In the genomic region with DNA sequence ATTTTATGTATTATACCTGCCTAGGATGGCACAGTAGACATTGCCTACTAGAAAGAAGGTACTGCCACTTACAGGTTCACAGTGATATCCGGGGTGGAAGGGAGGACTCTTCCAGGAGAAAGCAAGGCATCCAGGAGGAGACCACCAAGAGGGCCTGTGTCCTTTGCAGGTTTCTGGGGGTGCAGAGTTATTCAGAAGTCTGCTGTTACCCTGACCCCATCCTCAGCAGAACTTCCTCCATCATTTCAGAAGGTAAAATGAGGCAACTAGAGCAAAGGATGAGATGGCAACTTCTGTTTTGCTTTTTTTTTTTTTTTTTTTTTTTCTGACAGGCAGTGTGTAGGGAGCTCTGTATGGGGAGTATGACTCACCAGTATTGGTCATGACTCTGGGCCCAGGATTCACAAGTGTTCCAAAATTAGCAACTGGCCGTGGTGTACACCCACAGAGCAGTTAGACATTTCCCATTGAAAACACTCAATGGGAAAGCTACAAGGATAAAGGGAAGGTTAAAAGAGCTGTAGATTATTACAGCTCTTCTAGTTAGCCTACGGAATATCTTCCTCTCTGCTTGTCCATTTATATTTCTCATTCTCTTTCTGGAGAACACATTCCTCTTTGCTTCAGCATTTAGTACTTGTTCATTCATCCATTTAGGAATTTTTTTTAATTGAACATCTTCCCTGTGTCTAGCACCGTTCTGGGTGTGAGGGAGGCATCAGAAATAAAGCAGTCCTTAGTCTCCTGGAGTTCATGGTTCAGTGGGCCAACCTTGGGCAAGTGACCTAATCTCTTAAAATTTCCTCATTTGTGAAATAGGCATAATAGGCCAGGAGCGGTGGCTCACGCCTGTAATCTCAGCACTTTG, we compare ENCODE assay signal across 1 cellular context.
TF ChIP-seq lines count a peak whose summit lies in the region.

No MANE protein-coding gene starts in this region.

TF ChIP-seq in K562, 482 proteins besides CTCF, POLR2A, EP300 and RAD21 (continued from another document and continues in another):
- TF ChIP-seq VEZF1 (CRISPR knock-in tag; IDR thresholded peaks at IDR 0.05) (peak; percentile 59), SMC3 (conservative IDR thresholded peaks at IDR 0.05; ENCODE audit: insufficient read depth, low read depth, low read length) (no peak), ZNF282 (CRISPR knock-in tag; IDR thresholded peaks at IDR 0.05) (no peak), ZNF431 (CRISPR knock-in tag; IDR thresholded peaks at IDR 0.05) (no peak), TEAD2 (tag; IDR thresholded peaks at IDR 0.05) (0 out of 2 replicates have a peak, but pooled peaks have one; percentile 13), XRCC3 (IDR thresholded peaks at IDR 0.05) (no peak), ZNF316 (IDR thresholded peaks at IDR 0.05) (peak; percentile 98), OTX1 (CRISPR knock-in tag; IDR thresholded peaks at IDR 0.05) (no peak), MEF2A (IDR thresholded peaks at IDR 0.05; ENCODE audit: control insufficient read depth, low read depth, low read length) (peak; percentile 99), ZFP1 (CRISPR knock-in tag; IDR thresholded peaks at IDR 0.05) (no peak), ZNF644 (tag; IDR thresholded peaks at IDR 0.05; ENCODE audit: low read depth) (no peak; the same call in 1 of the 2 replicates), MYNN (IDR thresholded peaks at IDR 0.05) (no peak), MYNN (CRISPR knock-in tag; IDR thresholded peaks at IDR 0.05) (no peak), ZNF175 (CRISPR knock-in tag; IDR thresholded peaks at IDR 0.05; ENCODE audit: low read depth) (peak; percentile 59; the same call in 1 of the 2 replicates), HDAC3 (IDR thresholded peaks at IDR 0.05; ENCODE audit: borderline replicate concordance, partially characterized antibody) (no peak), FIP1L1 (IDR thresholded peaks at IDR 0.05; ENCODE audit: low read depth, low read length, poor library complexity, severe bottlenecking) (no peak), ASH1L (IDR thresholded peaks at IDR 0.05; ENCODE audit: borderline replicate concordance, low read depth, partially characterized antibody) (no peak), NFE2L1 (tag; IDR thresholded peaks at IDR 0.05; ENCODE audit: borderline replicate concordance, low read depth) (peak; percentile 64; the same call in 1 of the 2 replicates), E2F3 (CRISPR knock-in tag; IDR thresholded peaks at IDR 0.05) (no peak), MYC (IDR thresholded peaks at IDR 0.05; ENCODE audit: low read depth, low read length) (no peak), MYC (CRISPR knock-in tag; IDR thresholded peaks at IDR 0.05; ENCODE audit: borderline replicate concordance, low read depth) (no peak), BCL6 (CRISPR knock-in tag; IDR thresholded peaks at IDR 0.05) (no peak), TOE1 (IDR thresholded peaks at IDR 0.05; ENCODE audit: borderline replicate concordance) (no peak), TOE1 (CRISPR knock-in tag; IDR thresholded peaks at IDR 0.05; ENCODE audit: borderline replicate concordance, low read depth) (no peak), MEIS2 (IDR thresholded peaks at IDR 0.05; ENCODE audit: partially characterized antibody) (peak; percentile 33), PYGO2 (tag; IDR thresholded peaks at IDR 0.05) (peak; percentile 35; the same call in 1 of the 2 replicates), RFX1 (IDR thresholded peaks at IDR 0.05) (no peak), TAL1 (IDR thresholded peaks at IDR 0.05) (no peak), ETV1 (tag; conservative IDR thresholded peaks at IDR 0.05; ENCODE audit: low read depth) (0 out of 2 replicates have a peak, but pooled peaks have one; percentile 9), NONO (IDR thresholded peaks at IDR 0.05; ENCODE audit: low read depth in 2 of 2, low read length in 1 of 2) (no peak), CBX2 (IDR thresholded peaks at IDR 0.05; ENCODE audit: insufficient read depth, low read length, poor library complexity, severe bottlenecking) (no peak), PTBP1 (IDR thresholded peaks at IDR 0.05; ENCODE audit: low read depth, low read length) (no peak), HMG20B (CRISPR knock-in tag; IDR thresholded peaks at IDR 0.05) (no peak), PTRF (tag; IDR thresholded peaks at IDR 0.05) (peak; percentile 41; the same call in 1 of the 2 replicates), MAX (CRISPR knock-in tag; IDR thresholded peaks at IDR 0.05) (peak; percentile 29; the same call in 1 of the 2 replicates)
- TF ChIP-seq, protein P1, sequence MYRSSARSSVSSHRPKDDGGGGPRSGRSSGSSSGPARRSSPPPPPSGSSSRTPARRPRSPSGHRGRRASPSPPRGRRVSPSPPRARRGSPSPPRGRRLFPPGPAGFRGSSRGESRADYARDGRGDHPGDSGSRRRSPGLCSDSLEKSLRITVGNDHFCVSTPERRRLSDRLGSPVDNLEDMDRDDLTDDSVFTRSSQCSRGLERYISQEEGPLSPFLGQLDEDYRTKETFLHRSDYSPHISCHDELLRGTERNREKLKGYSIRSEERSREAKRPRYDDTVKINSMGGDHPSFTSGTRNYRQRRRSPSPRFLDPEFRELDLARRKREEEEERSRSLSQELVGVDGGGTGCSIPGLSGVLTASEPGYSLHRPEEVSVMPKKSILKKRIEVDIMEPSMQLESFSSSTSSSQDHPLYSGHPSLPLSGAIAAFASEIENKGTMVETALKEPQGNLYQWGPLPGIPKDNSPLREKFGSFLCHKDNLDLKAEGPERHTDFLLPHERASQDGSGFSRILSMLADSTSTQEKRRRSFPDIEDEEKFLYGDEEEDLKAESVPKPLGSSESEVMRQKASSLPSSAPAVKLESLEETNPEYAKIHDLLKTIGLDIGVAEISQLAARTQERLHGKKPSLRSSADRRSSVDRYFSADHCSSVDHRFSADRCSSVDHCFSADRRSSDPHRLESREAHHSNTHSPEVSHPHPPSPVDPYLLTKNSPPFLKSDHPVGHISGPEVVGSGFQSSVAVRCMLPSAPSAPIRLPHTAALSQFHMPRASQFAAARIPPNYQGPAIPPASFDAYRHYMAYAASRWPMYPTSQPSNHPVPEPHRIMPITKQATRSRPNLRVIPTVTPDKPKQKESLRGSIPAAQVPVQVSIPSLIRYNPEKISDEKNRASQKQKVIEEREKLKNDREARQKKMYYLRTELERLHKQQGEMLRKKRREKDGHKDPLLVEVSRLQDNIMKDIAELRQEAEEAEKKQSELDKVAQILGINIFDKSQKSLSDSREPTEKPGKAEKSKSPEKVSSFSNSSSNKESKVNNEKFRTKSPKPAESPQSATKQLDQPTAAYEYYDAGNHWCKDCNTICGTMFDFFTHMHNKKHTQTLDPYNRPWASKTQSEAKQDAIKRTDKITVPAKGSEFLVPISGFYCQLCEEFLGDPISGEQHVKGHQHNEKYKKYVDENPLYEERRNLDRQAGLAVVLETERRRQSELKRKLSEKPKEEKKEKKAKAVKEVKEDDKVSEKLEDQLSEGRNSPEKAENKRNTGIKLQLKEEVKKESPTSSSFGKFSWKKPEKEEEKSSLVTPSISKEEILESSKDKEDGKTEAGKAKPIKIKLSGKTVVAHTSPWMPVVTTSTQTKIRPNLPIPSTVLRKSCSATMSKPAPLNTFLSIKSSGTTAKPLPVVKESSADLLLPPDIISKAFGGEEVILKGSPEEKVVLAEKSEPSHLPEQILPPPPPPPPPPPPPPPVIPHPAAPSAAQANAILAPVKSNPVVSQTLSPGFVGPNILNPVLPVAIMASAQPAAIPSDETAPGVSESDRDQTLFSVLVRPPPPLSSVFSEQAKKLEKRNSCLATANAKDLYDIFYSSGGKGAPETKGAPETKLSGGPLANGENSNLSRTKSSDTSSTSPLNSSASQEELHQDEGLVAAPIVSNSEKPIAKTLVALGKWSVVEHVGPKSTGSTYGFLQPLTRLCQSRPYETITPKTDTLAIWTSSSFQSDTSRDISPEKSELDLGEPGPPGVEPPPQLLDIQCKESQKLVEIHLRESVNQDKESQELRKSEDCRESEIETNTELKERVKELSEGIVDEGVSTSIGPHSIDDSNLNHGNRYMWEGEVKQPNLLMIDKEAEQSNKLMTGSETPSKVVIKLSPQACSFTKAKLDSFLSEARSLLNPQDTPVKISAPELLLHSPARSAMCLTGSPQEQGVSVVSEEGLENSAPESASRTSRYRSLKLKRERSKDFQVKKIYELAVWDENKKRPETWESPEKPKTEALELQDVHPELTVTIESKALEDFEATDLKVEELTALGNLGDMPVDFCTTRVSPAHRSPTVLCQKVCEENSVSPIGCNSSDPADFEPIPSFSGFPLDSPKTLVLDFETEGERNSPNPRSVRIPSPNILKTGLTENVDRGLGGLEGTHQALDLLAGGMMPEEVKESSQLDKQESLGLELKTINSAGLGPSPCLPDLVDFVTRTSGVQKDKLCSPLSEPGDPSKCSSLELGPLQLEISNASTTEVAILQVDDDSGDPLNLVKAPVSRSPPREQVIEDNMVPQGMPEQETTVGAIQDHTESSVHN (IDR thresholded peaks at IDR 0.05; ENCODE audit: borderline replicate concordance in 1 of 2, low read depth in 1 of 2), result no peak; a peak in 1 of 4 replicates
- TF ChIP-seq, protein P2, sequence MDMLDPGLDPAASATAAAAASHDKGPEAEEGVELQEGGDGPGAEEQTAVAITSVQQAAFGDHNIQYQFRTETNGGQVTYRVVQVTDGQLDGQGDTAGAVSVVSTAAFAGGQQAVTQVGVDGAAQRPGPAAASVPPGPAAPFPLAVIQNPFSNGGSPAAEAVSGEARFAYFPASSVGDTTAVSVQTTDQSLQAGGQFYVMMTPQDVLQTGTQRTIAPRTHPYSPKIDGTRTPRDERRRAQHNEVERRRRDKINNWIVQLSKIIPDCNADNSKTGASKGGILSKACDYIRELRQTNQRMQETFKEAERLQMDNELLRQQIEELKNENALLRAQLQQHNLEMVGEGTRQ (CRISPR knock-in tag; IDR thresholded peaks at IDR 0.05), result no peak
- TF ChIP-seq, protein P3, sequence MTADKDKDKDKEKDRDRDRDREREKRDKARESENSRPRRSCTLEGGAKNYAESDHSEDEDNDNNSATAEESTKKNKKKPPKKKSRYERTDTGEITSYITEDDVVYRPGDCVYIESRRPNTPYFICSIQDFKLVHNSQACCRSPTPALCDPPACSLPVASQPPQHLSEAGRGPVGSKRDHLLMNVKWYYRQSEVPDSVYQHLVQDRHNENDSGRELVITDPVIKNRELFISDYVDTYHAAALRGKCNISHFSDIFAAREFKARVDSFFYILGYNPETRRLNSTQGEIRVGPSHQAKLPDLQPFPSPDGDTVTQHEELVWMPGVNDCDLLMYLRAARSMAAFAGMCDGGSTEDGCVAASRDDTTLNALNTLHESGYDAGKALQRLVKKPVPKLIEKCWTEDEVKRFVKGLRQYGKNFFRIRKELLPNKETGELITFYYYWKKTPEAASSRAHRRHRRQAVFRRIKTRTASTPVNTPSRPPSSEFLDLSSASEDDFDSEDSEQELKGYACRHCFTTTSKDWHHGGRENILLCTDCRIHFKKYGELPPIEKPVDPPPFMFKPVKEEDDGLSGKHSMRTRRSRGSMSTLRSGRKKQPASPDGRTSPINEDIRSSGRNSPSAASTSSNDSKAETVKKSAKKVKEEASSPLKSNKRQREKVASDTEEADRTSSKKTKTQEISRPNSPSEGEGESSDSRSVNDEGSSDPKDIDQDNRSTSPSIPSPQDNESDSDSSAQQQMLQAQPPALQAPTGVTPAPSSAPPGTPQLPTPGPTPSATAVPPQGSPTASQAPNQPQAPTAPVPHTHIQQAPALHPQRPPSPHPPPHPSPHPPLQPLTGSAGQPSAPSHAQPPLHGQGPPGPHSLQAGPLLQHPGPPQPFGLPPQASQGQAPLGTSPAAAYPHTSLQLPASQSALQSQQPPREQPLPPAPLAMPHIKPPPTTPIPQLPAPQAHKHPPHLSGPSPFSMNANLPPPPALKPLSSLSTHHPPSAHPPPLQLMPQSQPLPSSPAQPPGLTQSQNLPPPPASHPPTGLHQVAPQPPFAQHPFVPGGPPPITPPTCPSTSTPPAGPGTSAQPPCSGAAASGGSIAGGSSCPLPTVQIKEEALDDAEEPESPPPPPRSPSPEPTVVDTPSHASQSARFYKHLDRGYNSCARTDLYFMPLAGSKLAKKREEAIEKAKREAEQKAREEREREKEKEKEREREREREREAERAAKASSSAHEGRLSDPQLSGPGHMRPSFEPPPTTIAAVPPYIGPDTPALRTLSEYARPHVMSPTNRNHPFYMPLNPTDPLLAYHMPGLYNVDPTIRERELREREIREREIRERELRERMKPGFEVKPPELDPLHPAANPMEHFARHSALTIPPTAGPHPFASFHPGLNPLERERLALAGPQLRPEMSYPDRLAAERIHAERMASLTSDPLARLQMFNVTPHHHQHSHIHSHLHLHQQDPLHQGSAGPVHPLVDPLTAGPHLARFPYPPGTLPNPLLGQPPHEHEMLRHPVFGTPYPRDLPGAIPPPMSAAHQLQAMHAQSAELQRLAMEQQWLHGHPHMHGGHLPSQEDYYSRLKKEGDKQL (CRISPR knock-in tag; IDR thresholded peaks at IDR 0.05; ENCODE audit: borderline replicate concordance), result no peak
- TF ChIP-seq, protein P4, sequence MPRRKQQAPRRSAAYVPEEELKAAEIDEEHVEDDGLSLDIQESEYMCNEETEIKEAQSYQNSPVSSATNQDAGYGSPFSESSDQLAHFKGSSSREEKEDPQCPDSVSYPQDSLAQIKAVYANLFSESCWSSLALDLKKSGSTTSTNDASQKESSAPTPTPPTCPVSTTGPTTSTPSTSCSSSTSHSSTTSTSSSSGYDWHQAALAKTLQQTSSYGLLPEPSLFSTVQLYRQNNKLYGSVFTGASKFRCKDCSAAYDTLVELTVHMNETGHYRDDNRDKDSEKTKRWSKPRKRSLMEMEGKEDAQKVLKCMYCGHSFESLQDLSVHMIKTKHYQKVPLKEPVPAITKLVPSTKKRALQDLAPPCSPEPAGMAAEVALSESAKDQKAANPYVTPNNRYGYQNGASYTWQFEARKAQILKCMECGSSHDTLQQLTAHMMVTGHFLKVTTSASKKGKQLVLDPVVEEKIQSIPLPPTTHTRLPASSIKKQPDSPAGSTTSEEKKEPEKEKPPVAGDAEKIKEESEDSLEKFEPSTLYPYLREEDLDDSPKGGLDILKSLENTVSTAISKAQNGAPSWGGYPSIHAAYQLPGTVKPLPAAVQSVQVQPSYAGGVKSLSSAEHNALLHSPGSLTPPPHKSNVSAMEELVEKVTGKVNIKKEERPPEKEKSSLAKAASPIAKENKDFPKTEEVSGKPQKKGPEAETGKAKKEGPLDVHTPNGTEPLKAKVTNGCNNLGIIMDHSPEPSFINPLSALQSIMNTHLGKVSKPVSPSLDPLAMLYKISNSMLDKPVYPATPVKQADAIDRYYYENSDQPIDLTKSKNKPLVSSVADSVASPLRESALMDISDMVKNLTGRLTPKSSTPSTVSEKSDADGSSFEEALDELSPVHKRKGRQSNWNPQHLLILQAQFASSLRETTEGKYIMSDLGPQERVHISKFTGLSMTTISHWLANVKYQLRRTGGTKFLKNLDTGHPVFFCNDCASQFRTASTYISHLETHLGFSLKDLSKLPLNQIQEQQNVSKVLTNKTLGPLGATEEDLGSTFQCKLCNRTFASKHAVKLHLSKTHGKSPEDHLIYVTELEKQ (CRISPR knock-in tag; IDR thresholded peaks at IDR 0.05), result no peak
